26 cellular contexts compared by ENCODE assay signal in the genomic region with DNA sequence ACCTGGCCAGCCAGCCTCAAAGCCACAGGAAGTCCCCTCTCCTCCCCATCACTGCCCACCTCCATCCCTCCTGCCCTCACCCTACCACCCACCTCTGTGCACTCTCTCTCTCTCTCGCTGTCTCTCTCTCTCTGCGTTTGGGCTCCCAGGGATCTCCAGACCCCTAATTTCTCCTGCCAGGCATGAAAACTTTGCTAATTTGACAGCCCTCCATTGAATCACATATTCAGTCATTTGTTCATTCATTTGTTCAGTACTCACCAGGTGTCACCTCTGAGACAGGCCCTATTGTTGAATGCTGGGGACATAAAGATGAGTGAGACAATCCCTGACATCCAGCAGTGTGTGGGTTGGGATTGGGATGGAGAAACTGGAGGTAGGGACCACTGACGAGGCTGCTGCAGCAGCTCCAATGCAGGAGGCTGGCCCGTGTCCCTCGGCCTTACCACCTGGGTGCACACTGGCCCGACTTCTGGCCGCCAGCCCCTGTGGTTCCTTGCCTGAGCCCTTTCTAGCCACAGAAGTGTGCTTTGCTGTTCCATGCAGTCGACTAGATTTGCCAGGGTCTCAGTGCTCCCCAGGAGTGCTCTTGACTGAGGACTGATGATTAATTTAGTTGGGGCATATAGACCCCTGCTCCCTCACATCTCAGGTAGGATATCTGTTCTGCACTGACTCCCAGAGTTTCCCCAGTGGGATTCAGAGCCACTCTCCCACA. TPM values are rescaled to one million over a fixed set of nuclear protein-coding genes. Genes with fewer than 3 reads are reported as not detected.
DNase-seq lines count a peak whose midpoint lies in the region; ATAC-seq and TF ChIP-seq lines count a peak whose summit lies in the region.
"Had no signal": no experiment of that assay in that cellular context is flagged by ENCODE, and none has a peak within 500 bp of the region (broad histone marks: within the 10 kb centered on the region; RNA-seq: fewer than 3 reads in every experiment).

No MANE protein-coding gene starts in this region.

- 60 to 80% (median 67%) methylated on average over 8 of the region's 8 CpGs for WGBS in stomach, 5 donors

- CTCF ChIA-PET in HEK293 (lab: Yijun Ruan, JAX) = no interaction called here

- no peak for ATAC-seq in HG02852 (IDR thresholded peaks at IDR 0.05; ENCODE audit: unreplicated experiment)
- ATAC-seq: activated CD8-positive, alpha-beta T cell treated with anti-CD3 and anti-CD28 coated beads for 36 hours; heart right ventricle; left cardiac atrium; natural killer cell had no signal

- peaks cover 52% of the 10 kb centered on the region for H3K4me1 Mint-ChIP-seq in nephron
- H3K4me1 Mint-ChIP-seq: natural killer cell had no signal

- H3K27ac Mint-ChIP-seq in nephron = peak overlapping the region; percentile 41 to 74 (median 51)
- H3K27ac Mint-ChIP-seq: activated CD8-positive, alpha-beta T cell treated with anti-CD3 and anti-CD28 coated beads for 36 hours; natural killer cell had no signal

- intact Hi-C loops in colonic mucosa (cut with DNase I) (no loop called here), stomach (cut with DNase I; ENCODE audit: low total_unique reads) (no loop called here)

- H3K27me3 ChIP-seq in colonic mucosa = no peaks in the 10 kb centered on the region
- H3K27me3 ChIP-seq in stomach = no peaks in the 10 kb centered on the region
- H3K27me3 ChIP-seq: heart right ventricle, uterus had no signal

- H3K27ac ChIP-seq in HEK293 (ENCODE audit: extremely low read depth, low read depth, low read length) = peak overlapping the region; percentile 49; the same call in 1 of the 2 replicates
- H3K27ac ChIP-seq in colonic mucosa = peak overlapping the region; percentile 83
- H3K27ac ChIP-seq in stomach = peak overlapping the region; percentile 81 to 92 (median 89)
- H3K27ac ChIP-seq: prostate gland, uterus had no signal

- H3K36me3 Mint-ChIP-seq in nephron (ENCODE audit: low read depth) = no peaks in the 10 kb centered on the region
- H3K36me3 Mint-ChIP-seq: brain, CD14-positive monocyte, natural killer cell had no signal

- H3K4me3 ChIP-seq in HEK293 (ENCODE audit: low read depth, low read length) = no peak overlapping the region
- H3K4me3 ChIP-seq in colonic mucosa = no peak overlapping the region
- H3K4me3 ChIP-seq in stomach = no peak overlapping the region
- H3K4me3 ChIP-seq: heart right ventricle, prostate gland, uterus had no signal

- TF ChIP-seq EP300 in stomach (IDR thresholded peaks at IDR 0.05) = no peak

- no peaks in the 10 kb centered on the region for H3K9me3 Mint-ChIP-seq in nephron
- H3K9me3 Mint-ChIP-seq: activated CD8-positive, alpha-beta T cell treated with anti-CD3 and anti-CD28 coated beads for 36 hours; natural killer cell had no signal

- H3K36me3 ChIP-seq in HEK293 (ENCODE audit: control insufficient read depth in 2 of 2, insufficient read depth in 1 of 2, low read length in 2 of 2) = no peaks in the 10 kb centered on the region
- H3K36me3 ChIP-seq in colonic mucosa = no peaks in the 10 kb centered on the region
- H3K36me3 ChIP-seq in stomach = no peaks in the 10 kb centered on the region
- H3K36me3 ChIP-seq: heart right ventricle, prostate gland, uterus had no signal

- no peak overlapping the region for H3K4me3 Mint-ChIP-seq in nephron
- H3K4me3 Mint-ChIP-seq: activated CD8-positive, alpha-beta T cell treated with anti-CD3 and anti-CD28 coated beads for 36 hours; brain; CD14-positive monocyte; natural killer cell had no signal

- no peak for TF ChIP-seq POLR2A in stomach (IDR thresholded peaks at IDR 0.05)

- H3K9ac ChIP-seq in colonic mucosa (ENCODE audit: low read depth in 2 of 2, low read length in 2 of 2) = peak overlapping the region; percentile 61 to 83

- peaks cover 13% of the 10 kb centered on the region; the same call in 1 of the 2 replicates for H3K4me1 ChIP-seq in HEK293 (ENCODE audit: control insufficient read depth, insufficient read depth, low read length)
- peaks cover 16% of the 10 kb centered on the region for H3K4me1 ChIP-seq in colonic mucosa
- H3K4me1 ChIP-seq in stomach = peaks cover 10 to 37% (median 26%) of the 10 kb centered on the region in 4 donors
- H3K4me1 ChIP-seq: prostate gland had no signal

- POLR2A ChIA-PET in HEK293 (lab: Yijun Ruan, JAX) = no interaction called here

- H3K9me3 ChIP-seq in HEK293 (ENCODE audit: control insufficient read depth, insufficient read depth, low read depth, low read length) = no peaks in the 10 kb centered on the region
- H3K9me3 ChIP-seq in colonic mucosa = no peaks in the 10 kb centered on the region
- no peaks in the 10 kb centered on the region for H3K9me3 ChIP-seq in stomach
- H3K9me3 ChIP-seq: heart right ventricle, prostate gland, uterus had no signal

- TF ChIP-seq CTCF in HEK293 (tag by site-specific recombination; IDR thresholded peaks at IDR 0.05) = no peak
- no peak for TF ChIP-seq CTCF in colonic mucosa (IDR thresholded peaks at IDR 0.05)
- TF ChIP-seq CTCF in nephron (IDR thresholded peaks at IDR 0.05; ENCODE audit: unreplicated experiment in 3 of 3) = no peak
- TF ChIP-seq CTCF in stomach (IDR thresholded peaks at IDR 0.05) = no peak

- DNase-seq in colonic mucosa (no peak), stomach (no peak), NCI-H2227 (lab: John Stamatoyannopoulos, UW; ENCODE audit: unreplicated experiment) (no peak)
- DNase-seq in activated CD8-positive, alpha-beta memory T cell treated with anti-CD3 and anti-CD28 coated beads, Interleukin-2, amount 50 U/mL, for 4 hours = no peak
- DNase-seq: activated CD8-positive, alpha-beta T cell treated with anti-CD3 and anti-CD28 coated beads for 36 hours; activated naive CD4-positive, alpha-beta T cell; activated T-cell treated with anti-CD3 and anti-CD28 coated beads, Interleukin-2, amount 50 U/mL, for 1 hour; effector CD8-positive, alpha-beta T cell; erythroblast; heart right ventricle; left cardiac atrium; natural killer cell; NCI-H1417 treated with DMSO at 0.1 percent for 48 hours; NCI-H2081 treated with DMSO at 0.1 percent for 48 hours; NCI-H82; SIG-M5; stimulated activated CD4-positive, alpha-beta T cell treated with anti-CD3 and anti-CD28 coated beads, Interleukin-2, amount 100 ng/mL, for 24 hours; substantia nigra; SW 1271; uterus had no signal

- peaks cover 27% of the 10 kb centered on the region for H3K27me3 Mint-ChIP-seq in nephron (ENCODE audit: low read depth)
- H3K27me3 Mint-ChIP-seq: activated CD8-positive, alpha-beta T cell treated with anti-CD3 and anti-CD28 coated beads for 36 hours had no signal

TF ChIP-seq in HEK293, 187 proteins besides CTCF, POLR2A, EP300 and RAD21:
- TF ChIP-seq ZNF707 (tag by site-specific recombination; IDR thresholded peaks at IDR 0.05) (no peak), EGR2 (tag by site-specific recombination; IDR thresholded peaks at IDR 0.05; ENCODE audit: low read depth) (0 out of 2 replicates have a peak, but pooled peaks have one; percentile 40), ZFHX2 (tag by site-specific recombination; conservative IDR thresholded peaks at IDR 0.05) (peak; percentile 78), ZNF785 (tag by site-specific recombination; IDR thresholded peaks at IDR 0.05) (0 out of 2 replicates have a peak, but pooled peaks have one; percentile 3), ZNF24 (tag by site-specific recombination; IDR thresholded peaks at IDR 0.05) (peak; percentile 75; the same call in 1 of the 2 replicates)

RNA-seq across cellular contexts. Expression of a gene that starts 38.6 kb away (rescaled TPM):
- 10 to 100 TPM; 13.7 to 21.1 TPM for total RNA-seq in colonic mucosa
- total RNA-seq in stomach = 10 to 100 TPM; 12.9 to 43.0 (median 33.9) TPM
- 10 to 100 TPM; 10.7 to 16.8 (median 11.0) TPM for polyA plus RNA-seq in stomach
